8 cellular contexts compared by ENCODE assay signal in genomic region chr3:17645074-17645698, GRCh38.
DNase-seq lines count a peak whose midpoint lies in the region; ATAC-seq, FAIRE-seq and TF ChIP-seq lines count a peak whose summit lies in the region.

No MANE protein-coding gene starts in this region.

- no peak overlapping the region for H3K4me2 ChIP-seq in MM.1S (ENCODE audit: low read depth, low read length)

- DNase-seq in MM.1S (peak; percentile 29), SK-N-DZ (ENCODE audit: low spot score) (peak; percentile 66), fibroblast of the conjunctiva (ENCODE audit: low read depth) (peak; percentile 52), pancreas (peak in 2 of 6 donors; percentile 14 to 16)

- H3K36me3 ChIP-seq in MM.1S (replicated peaks; ENCODE audit: insufficient read depth, low read length) (no peaks in the 10 kb centered on the region), pancreas (no peaks in the 10 kb centered on the region)

- H3F3A ChIP-seq in MM.1S (ENCODE audit: insufficient read depth, low read length) = no peaks in the 10 kb centered on the region

- intact Hi-C loops in pancreas (cut with DNase I) = loop anchor here in 1 of 3 donors (10.0 kb wide), 1 partner anchor 200 kb away; no protein-coding TSS in a partner anchor

- peak; percentile 63 for TF ChIP-seq CTCF in MM.1S (IDR thresholded peaks at IDR 0.05; ENCODE audit: low read length)
- peak; percentile 51 to 68 (median 59) for TF ChIP-seq CTCF in pancreas (IDR thresholded peaks at IDR 0.05)

- FAIRE-seq in G401.6 (lab: Jason Lieb, UNC) (peak; percentile 93), pancreas (lab: Jason Lieb, UNC) (peak; percentile 82)

- peak; percentile 78 to 90 (median 88) for ATAC-seq in pancreas
- no peak for ATAC-seq in HG02981 (IDR thresholded peaks at IDR 0.05; ENCODE audit: unreplicated experiment)
- no peak for ATAC-seq in GM18498 (IDR thresholded peaks at IDR 0.05; ENCODE audit: unreplicated experiment)
- no peak for ATAC-seq in esophagus mucosa

- H3K4me3 ChIP-seq in MM.1S (ENCODE audit: low read length) (no peak overlapping the region), pancreas (no peak overlapping the region)

- H4K20me1 ChIP-seq in MM.1S (ENCODE audit: insufficient read depth, low read length) = no peaks in the 10 kb centered on the region

- no peaks in the 10 kb centered on the region for H3K79me2 ChIP-seq in MM.1S (ENCODE audit: low read length)

- no peak overlapping the region for H3K9ac ChIP-seq in MM.1S (ENCODE audit: low read length)

- no peak overlapping the region for H2AFZ ChIP-seq in MM.1S (ENCODE audit: low read length)

- H3K27ac ChIP-seq in MM.1S (ENCODE audit: low read length) (no peak overlapping the region), pancreas (no peak overlapping the region)

- H3K4me1 ChIP-seq in MM.1S (ENCODE audit: low read length) = 0 out of 2 replicates have a peak, but pooled peaks cover 4% of the 10 kb centered on the region
- H3K4me1 ChIP-seq in pancreas = peaks cover 0 to 3% (median 0%) of the 10 kb centered on the region in 3 donors

- H3K9me2 ChIP-seq in MM.1S (replicated peaks; ENCODE audit: insufficient read depth, low read length) = no peaks in the 10 kb centered on the region

- H3K9me3 ChIP-seq in MM.1S (replicated peaks; ENCODE audit: insufficient read depth, low read length) (no peaks in the 10 kb centered on the region), pancreas (no peaks in the 10 kb centered on the region)

- H3K27me3 ChIP-seq in MM.1S (replicated peaks; ENCODE audit: insufficient read depth, low read length) = no peaks in the 10 kb centered on the region
- no peaks in the 10 kb centered on the region for H3K27me3 ChIP-seq in pancreas

- 54 to 57% methylated on average over 4 of the region's 4 CpGs for WGBS in pancreas, 2 donors

Comparison
In these comparisons a context has a peak if more than half of its experiments do, and no peak if none do; other contexts are left out.
1. ATAC-seq: peak in pancreas (4 of 4); none in HG02981 (single experiment), GM18498 (single experiment) and esophagus mucosa (single experiment).